1 cellular context compared by ENCODE assay signal in genomic region chr18:21650301-21650700, GRCh38.
TF ChIP-seq lines count a peak whose summit lies in the region.

No MANE protein-coding gene starts in this region.

TF ChIP-seq in K562, 482 proteins besides CTCF, POLR2A, EP300 and RAD21 (continued from another document):
- TF ChIP-seq HMBOX1 (IDR thresholded peaks at IDR 0.05) (0 out of 2 replicates have a peak, but pooled peaks have one; percentile 18), ASH1L (IDR thresholded peaks at IDR 0.05; ENCODE audit: borderline replicate concordance, low read depth, partially characterized antibody) (no peak), RCOR1 (IDR thresholded peaks at IDR 0.05; ENCODE audit: borderline replicate concordance in 1 of 2, low read depth in 2 of 2, low read length in 2 of 2) (peak in 1 of 2 experiments; percentile 78; a peak in 2 of 4 replicates), POLR2AphosphoS5 (IDR thresholded peaks at IDR 0.05; ENCODE audit: control insufficient read depth, insufficient read depth, low read depth, low read length) (peak; percentile 37; the same call in 1 of the 2 replicates), KLF16 (IDR thresholded peaks at IDR 0.05) (0 out of 2 replicates have a peak, but pooled peaks have one; percentile 11), U2AF1 (optimal IDR thresholded peaks at IDR 0.05; ENCODE audit: low read depth, low read length) (no peak), CBFA2T2 (conservative IDR thresholded peaks at IDR 0.05) (peak; percentile 65), SAP30 (IDR thresholded peaks at IDR 0.05; ENCODE audit: borderline replicate concordance, insufficient read depth, low read depth, low read length, poor library complexity, severe bottlenecking) (no peak), XRCC4 (IDR thresholded peaks at IDR 0.05; ENCODE audit: extremely low read depth, insufficient read depth, insufficient read length) (no peak), TBL1XR1 (IDR thresholded peaks at IDR 0.05; ENCODE audit: low read length in 2 of 2) (0 out of 4 replicates have a peak, but pooled peaks of 1 of the 2 experiments have one; percentile 14), SOX6 (IDR thresholded peaks at IDR 0.05) (peak; percentile 35; the same call in 1 of the 2 replicates), ZFP30 (CRISPR knock-in tag; IDR thresholded peaks at IDR 0.05; ENCODE audit: borderline replicate concordance) (no peak), RAD51 (IDR thresholded peaks at IDR 0.05; ENCODE audit: borderline replicate concordance, low read depth) (peak; percentile 45; the same call in 1 of the 2 replicates), ZNF583 (CRISPR knock-in tag; IDR thresholded peaks at IDR 0.05) (no peak), MTA1 (IDR thresholded peaks at IDR 0.05; ENCODE audit: borderline replicate concordance) (0 out of 2 replicates have a peak, but pooled peaks have one; percentile 35), NCOR1 (IDR thresholded peaks at IDR 0.05) (peak; percentile 66), CTBP1 (IDR thresholded peaks at IDR 0.05; ENCODE audit: borderline replicate concordance) (peak; percentile 58; the same call in 1 of the 2 replicates), CBFA2T3 (IDR thresholded peaks at IDR 0.05) (peak; percentile 81), HDAC3 (IDR thresholded peaks at IDR 0.05; ENCODE audit: borderline replicate concordance, partially characterized antibody) (no peak), POLR2AphosphoS2 (IDR thresholded peaks at IDR 0.05; ENCODE audit: low read length) (no peak), ZEB2 (IDR thresholded peaks at IDR 0.05) (0 out of 2 replicates have a peak, but pooled peaks have one; percentile 19), MEIS2 (IDR thresholded peaks at IDR 0.05; ENCODE audit: partially characterized antibody) (peak; percentile 73), ZNF436 (CRISPR knock-in tag; IDR thresholded peaks at IDR 0.05) (no peak), JUND (IDR thresholded peaks at IDR 0.05; ENCODE audit: borderline replicate concordance, low read depth, low read length) (peak; percentile 33; the same call in 1 of the 2 replicates), JUND (tag; IDR thresholded peaks at IDR 0.05; ENCODE audit: borderline replicate concordance, low read depth, low read length) (peak; percentile 22; the same call in 1 of the 3 replicates), USF2 (CRISPR knock-in tag; IDR thresholded peaks at IDR 0.05) (0 out of 2 replicates have a peak, but pooled peaks have one; percentile 30), GATA2 (CRISPR knock-in tag; IDR thresholded peaks at IDR 0.05) (peak; percentile 45; the same call in 1 of the 2 replicates), PBX2 (CRISPR knock-in tag; IDR thresholded peaks at IDR 0.05; ENCODE audit: low read depth) (no peak), PBX2 (tag; conservative IDR thresholded peaks at IDR 0.05; ENCODE audit: low read depth) (peak; percentile 30; the same call in 1 of the 2 replicates), TAL1 (IDR thresholded peaks at IDR 0.05) (peak; percentile 77), ZMIZ1 (IDR thresholded peaks at IDR 0.05; ENCODE audit: low read depth in 2 of 2, low read length in 2 of 2) (0 out of 4 replicates have a peak, but pooled peaks of 1 of the 2 experiments have one; percentile 29), ZNF23 (CRISPR knock-in tag; IDR thresholded peaks at IDR 0.05) (no peak), ZNF224 (CRISPR knock-in tag; IDR thresholded peaks at IDR 0.05) (no peak), PURB (CRISPR knock-in tag; IDR thresholded peaks at IDR 0.05; ENCODE audit: low read depth) (no peak), ARID3A (IDR thresholded peaks at IDR 0.05; ENCODE audit: borderline replicate concordance, low read depth, low read length) (0 out of 2 replicates have a peak, but pooled peaks have one; percentile 34), SMARCE1 (IDR thresholded peaks at IDR 0.05) (peak; percentile 36; the same call in 1 of the 2 replicates), ARID1B (IDR thresholded peaks at IDR 0.05) (peak; percentile 89), FOXM1 (IDR thresholded peaks at IDR 0.05; ENCODE audit: low read depth) (peak; percentile 42; the same call in 1 of the 2 replicates), FOXM1 (CRISPR knock-in tag; IDR thresholded peaks at IDR 0.05; ENCODE audit: low read depth) (no peak), ZBTB17 (CRISPR knock-in tag; IDR thresholded peaks at IDR 0.05) (no peak), DPF2 (IDR thresholded peaks at IDR 0.05) (peak; percentile 79), TRIM24 (IDR thresholded peaks at IDR 0.05) (peak in 1 of 2 experiments; percentile 47; a peak in 1 of 4 replicates), MTA2 (IDR thresholded peaks at IDR 0.05; ENCODE audit: low read depth) (peak; percentile 52; the same call in 1 of the 2 replicates), SMAD4 (CRISPR knock-in tag; conservative IDR thresholded peaks at IDR 0.05) (0 out of 2 replicates have a peak, but pooled peaks have one; percentile 35), TCF3 (CRISPR knock-in tag; IDR thresholded peaks at IDR 0.05) (peak; percentile 90)
- TF ChIP-seq, protein P1, sequence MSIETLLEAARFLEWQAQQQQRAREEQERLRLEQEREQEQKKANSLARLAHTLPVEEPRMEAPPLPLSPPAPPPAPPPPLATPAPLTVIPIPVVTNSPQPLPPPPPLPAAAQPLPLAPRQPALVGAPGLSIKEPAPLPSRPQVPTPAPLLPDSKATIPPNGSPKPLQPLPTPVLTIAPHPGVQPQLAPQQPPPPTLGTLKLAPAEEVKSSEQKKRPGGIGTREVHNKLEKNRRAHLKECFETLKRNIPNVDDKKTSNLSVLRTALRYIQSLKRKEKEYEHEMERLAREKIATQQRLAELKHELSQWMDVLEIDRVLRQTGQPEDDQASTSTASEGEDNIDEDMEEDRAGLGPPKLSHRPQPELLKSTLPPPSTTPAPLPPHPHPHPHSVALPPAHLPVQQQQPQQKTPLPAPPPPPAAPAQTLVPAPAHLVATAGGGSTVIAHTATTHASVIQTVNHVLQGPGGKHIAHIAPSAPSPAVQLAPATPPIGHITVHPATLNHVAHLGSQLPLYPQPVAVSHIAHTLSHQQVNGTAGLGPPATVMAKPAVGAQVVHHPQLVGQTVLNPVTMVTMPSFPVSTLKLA (conservative IDR thresholded peaks at IDR 0.05): 0 out of 4 replicates have a peak, but pooled peaks of 1 of the 2 experiments have one; percentile 21
